In genomic region chr21:10122801-10123507, GRCh38 we compare ENCODE assay signal across 8 cellular contexts.
DNase-seq lines count a peak whose midpoint lies in the region; ATAC-seq, FAIRE-seq and TF ChIP-seq lines count a peak whose summit lies in the region.
"Not testable (repeated sequence)": the region's sequence is repeated elsewhere in the genome, so short reads cannot be mapped to it uniquely, and the experiment has no call there.

No MANE protein-coding gene starts in this region.

- DNase-seq in PC-3 (peak; percentile 0), SK-N-DZ (ENCODE audit: low spot score) (peak; percentile 0), dedifferentiated amniotic fluid mesenchymal stem cell (ENCODE audit: extremely low spot score) (peak; percentile 1), kidney (peak; percentile 75), mesenteric fat pad (ENCODE audit: low spot score) (peak; percentile 89), psoas muscle (peak; percentile 5 to 39), ureter (ENCODE audit: low spot score) (peak; percentile 40)

- FAIRE-seq in kidney (lab: Jason Lieb, UNC), result not testable (repeated sequence)

- not testable (repeated sequence) for TF ChIP-seq CTCF in PC-3 (conservative IDR thresholded peaks at IDR 0.05; ENCODE audit: low read depth, low read length); kidney (IDR thresholded peaks at IDR 0.05; ENCODE audit: borderline replicate concordance, extremely low read depth, insufficient read depth); psoas muscle (IDR thresholded peaks at IDR 0.05)

- H3K27me3 ChIP-seq in BLaER1; PC-3 (ENCODE audit: low read length); psoas muscle (ENCODE audit: insufficient read depth in 3 of 3, low read length in 2 of 3): not testable (repeated sequence)

- H3K9me3 ChIP-seq in BLaER1, result peaks cover 51% of the 10 kb centered on the region
- not testable (repeated sequence) for H3K9me3 ChIP-seq in PC-3 (ENCODE audit: low read length); kidney (ENCODE audit: control insufficient read depth in 1 of 2, low read length in 2 of 2); psoas muscle

- not testable (repeated sequence) for H3K4me1 ChIP-seq in BLaER1; PC-3 (ENCODE audit: insufficient read depth, low read length); kidney (ENCODE audit: control insufficient read depth in 1 of 2, insufficient read depth in 1 of 2, low read depth in 1 of 2, low read length in 2 of 2); psoas muscle

- H3K4me2 ChIP-seq in BLaER1; PC-3 (ENCODE audit: low read length): not testable (repeated sequence)

- intact Hi-C loops in PC-3 (cut with micrococcal nuclease); kidney (cut with DNase I); psoas muscle (cut with DNase I): not testable (repeated sequence)

- not testable (repeated sequence) for H4K20me1 ChIP-seq in BLaER1; PC-3 (ENCODE audit: low read length)

- not testable (repeated sequence) for H3K36me3 ChIP-seq in BLaER1; PC-3 (ENCODE audit: low read depth, low read length); kidney (ENCODE audit: control insufficient read depth in 1 of 2, insufficient read depth in 2 of 2, low read length in 2 of 2); psoas muscle (ENCODE audit: insufficient read depth in 1 of 2, low read depth in 1 of 2)

- H3F3A ChIP-seq in PC-3 (ENCODE audit: low read length, unreplicated experiment), result not testable (repeated sequence)

- WGBS in psoas muscle, 3 donors, result 51 to 61% (median 58%) methylated on average over 22 to 30 of the region's 39 CpGs

- peak overlapping the region; percentile 34; the same call in 1 of the 2 replicates for H3K4me3 ChIP-seq in BLaER1
- not testable (repeated sequence) for H3K4me3 ChIP-seq in PC-3 (ENCODE audit: low read length); kidney (ENCODE audit: low read length in 2 of 2); psoas muscle

- H3K79me2 ChIP-seq in PC-3 (ENCODE audit: low read length), result not testable (repeated sequence)

- H3K9ac ChIP-seq in BLaER1; PC-3 (ENCODE audit: low read length); kidney (ENCODE audit: low read length in 2 of 2): not testable (repeated sequence)

- not testable (repeated sequence) for ATAC-seq in PC-3, psoas muscle

- CTCF ChIA-PET in PC-3 (lab: Charles Lee), result not testable (repeated sequence)

- not testable (repeated sequence) for H2AFZ ChIP-seq in PC-3 (ENCODE audit: low read length)

- BruUV-seq in PC-3 (replicated peaks; lab: Mats Ljungman, UMichigan), result not testable (repeated sequence)

- not testable (repeated sequence) for H3K27ac ChIP-seq in BLaER1; PC-3 (ENCODE audit: low read length); kidney (ENCODE audit: low read depth in 2 of 2, low read length in 2 of 2); psoas muscle

- H3K9me2 ChIP-seq in PC-3 (replicated peaks; ENCODE audit: low read length), result not testable (repeated sequence)

- POLR2A ChIA-PET in PC-3 (lab: Charles Lee; ENCODE audit: unreplicated experiment), result not testable (repeated sequence)

Comparison
In these comparisons a context has a peak if more than half of its experiments do, and no peak if none do; other contexts are left out.
1. DNase-seq: peak in every context shown above with its lines; median percentile 89 in mesenteric fat pad; 75 in kidney; 40 in ureter; 22 in psoas muscle; 1 in dedifferentiated amniotic fluid mesenchymal stem cell; 0 in PC-3; 0 in SK-N-DZ.